26 cellular contexts compared by ENCODE assay signal in the genomic region with DNA sequence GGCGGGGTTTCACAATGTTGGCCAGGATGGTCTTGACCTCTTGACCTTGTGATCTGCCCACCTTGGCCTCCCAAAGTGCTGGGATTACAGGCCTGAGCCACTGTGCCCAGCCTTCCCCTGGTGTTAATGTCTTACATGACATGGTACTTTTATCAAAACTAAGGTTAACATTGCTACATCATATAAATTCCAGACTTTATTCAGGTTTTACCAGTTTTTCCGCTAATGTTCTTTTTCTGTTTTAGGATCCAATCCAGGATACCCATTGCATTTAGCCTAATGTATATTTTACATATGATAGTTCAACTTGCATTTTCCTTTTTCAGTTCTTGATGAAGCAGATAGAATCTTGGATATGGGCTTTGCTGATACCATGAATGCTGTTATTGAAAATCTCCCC.
"Had no signal": no experiment of that assay in that cellular context is flagged by ENCODE, and none has a peak within 500 bp of the region (broad histone marks: within the 10 kb centered on the region; RNA-seq: fewer than 3 reads in every experiment).

No MANE protein-coding gene starts in this region.

- H3K27ac ChIP-seq: coronary artery, epithelial cell of prostate, esophagus squamous epithelium, gastrocnemius medialis, heart right ventricle, left lung, lower lobe of right lung had no signal

- FAIRE-seq: endometrium, islet of Langerhans, keratinocyte had no signal

- ATAC-seq: effector memory CD8-positive, alpha-beta T cell; esophagus mucosa; gastrocnemius medialis; heart right ventricle; left cardiac atrium; left lung; left ventricle myocardium superior; lower lobe of right lung; mucosa of descending colon; naive thymus-derived CD8-positive, alpha-beta T cell had no signal

- H3K4me3 ChIP-seq: coronary artery, esophagus squamous epithelium, gastrocnemius medialis, heart right ventricle, left lung, lower lobe of right lung, mucosa of descending colon had no signal

- DNase-seq: effector CD8-positive, alpha-beta T cell; effector memory CD8-positive, alpha-beta T cell; endodermal cell; erythroblast; esophagus squamous epithelium; foreskin fibroblast; foreskin melanocyte; gastrocnemius medialis; glutamatergic neuron; head of caudate nucleus; heart right ventricle; hippocampal formation; left cardiac atrium; left lung; left ventricle myocardium superior; lower lobe of right lung; mesenchymal stem cell; mucosa of descending colon; naive B cell; naive thymus-derived CD8-positive, alpha-beta T cell had no signal

- H3K9me3 ChIP-seq: esophagus squamous epithelium, gastrocnemius medialis, heart right ventricle, left lung, lower lobe of right lung, mucosa of descending colon had no signal

- H3K4me1 ChIP-seq: esophagus squamous epithelium, gastrocnemius medialis, heart right ventricle, left lung, lower lobe of right lung had no signal

- H3K27me3 ChIP-seq: esophagus squamous epithelium, gastrocnemius medialis, heart right ventricle, left lung had no signal
